Comparison of ENCODE assay signal across 9 cellular contexts in the genomic region with DNA sequence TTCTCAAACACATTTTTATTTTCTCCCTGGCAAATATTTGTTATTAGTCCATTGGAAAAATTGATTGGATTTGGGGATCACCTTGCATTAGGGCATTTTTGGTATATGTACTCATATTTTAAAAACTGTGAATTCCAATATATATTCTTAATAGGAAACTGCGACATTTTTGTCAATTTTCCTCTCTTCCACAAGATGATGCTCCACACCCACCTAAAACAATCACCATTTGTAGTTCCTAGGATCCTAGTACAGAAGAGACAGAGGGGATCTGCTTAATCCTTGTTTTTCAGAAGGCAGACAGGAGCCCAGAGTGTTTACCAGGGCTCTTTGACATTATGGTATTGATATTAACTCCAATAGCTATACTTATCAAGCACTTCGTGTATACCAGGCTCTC. TPM values are rescaled to one million over a fixed set of nuclear protein-coding genes. Genes with fewer than 3 reads are reported as not detected.
DNase-seq lines count a peak whose midpoint lies in the region; ATAC-seq, FAIRE-seq and TF ChIP-seq lines count a peak whose summit lies in the region.
"Had no signal": no experiment of that assay in that cellular context is flagged by ENCODE, and none has a peak within 500 bp of the region (broad histone marks: within the 10 kb centered on the region; RNA-seq: fewer than 3 reads in every experiment).

No MANE protein-coding gene starts in this region.

- TF ChIP-seq CTCF in AG04450 (IDR thresholded peaks at IDR 0.05; ENCODE audit: low read depth, low read length), result peak; percentile 46
- TF ChIP-seq CTCF in HL-60 (IDR thresholded peaks at IDR 0.05; ENCODE audit: insufficient read depth, low read length), result peak; percentile 9
- peak; percentile 46 for TF ChIP-seq CTCF in RWPE2 (IDR thresholded peaks at IDR 0.05; ENCODE audit: poor library complexity, severe bottlenecking)

- no peaks in the 10 kb centered on the region for H3K4me1 ChIP-seq in RWPE2 (ENCODE audit: insufficient read depth, poor library complexity, severe bottlenecking)

- CTCF ChIA-PET in AG04450 (lab: Charles Lee), result interaction anchor here (0.7 to 1.9 kb wide), 8 partner anchors 10 to 479 kb away, joined by 3 to 7 read pairs (median 3); partner anchors contain the start of gene SPPL3

- peaks cover 4% of the 10 kb centered on the region for H3K27me3 ChIP-seq in AG04450 (ENCODE audit: control insufficient read depth, insufficient read depth, low read length)
- H3K27me3 ChIP-seq in HL-60 (ENCODE audit: insufficient read depth, poor library complexity, severe bottlenecking), result no peaks in the 10 kb centered on the region
- H3K27me3 ChIP-seq in RWPE2 (ENCODE audit: insufficient read depth, poor library complexity, severe bottlenecking), result no peaks in the 10 kb centered on the region

- peak; percentile 6 for FAIRE-seq in frontal cortex (lab: Jason Lieb, UNC)
- FAIRE-seq: islet of Langerhans had no signal

- POLR2A ChIA-PET in AG04450 (lab: Yijun Ruan, JAX), result no interaction called here

- H3K4me3 ChIP-seq in AG04450 (ENCODE audit: low read depth, low read length), result no peak overlapping the region
- no peak overlapping the region for H3K4me3 ChIP-seq in HL-60 (replicated peaks; ENCODE audit: insufficient read depth, low read length)
- H3K4me3 ChIP-seq in RWPE2 (ENCODE audit: severe bottlenecking), result no peak overlapping the region

- H3K9me3 ChIP-seq in AG04450 (ENCODE audit: control insufficient read depth, insufficient read depth, low read length) (no peaks in the 10 kb centered on the region), RWPE2 (ENCODE audit: severe bottlenecking) (no peaks in the 10 kb centered on the region)

- H3K36me3 ChIP-seq in RWPE2 (ENCODE audit: low read depth), result no peaks in the 10 kb centered on the region

- no peak overlapping the region for H3K27ac ChIP-seq in AG04450 (ENCODE audit: low read depth, low read length)
- no peak overlapping the region for H3K27ac ChIP-seq in HL-60 (replicated peaks)
- H3K27ac ChIP-seq in RWPE2 (ENCODE audit: poor library complexity, severe bottlenecking), result no peak overlapping the region

- no peak for ATAC-seq in RWPE2 (ENCODE audit: low read depth)

- no peak for DNase-seq in AG04450 (ENCODE audit: low read depth, low spot score)
- no peak for DNase-seq in HL-60 (ENCODE audit: low read depth in 1 of 2, low spot score in 1 of 2)
- no peak for DNase-seq in RWPE2 (ENCODE audit: low spot score)
- DNase-seq in frontal cortex (ENCODE audit: low spot score in 2 of 2), result peak in 1 of 2 donors; percentile 28
- no peak for DNase-seq in SKM-1 treated with dmso at 0.1 percent for 144 hours (lab: John Stamatoyannopoulos, UW; ENCODE audit: unreplicated experiment)
- DNase-seq in anterior cingulate cortex (lab: John Stamatoyannopoulos, UW), result no peak
- DNase-seq in NCI-H446 treated with DMSO at 0.1 percent for 48 hours (lab: John Stamatoyannopoulos, UW), result no peak
- no peak for DNase-seq in NCI-H2107 (lab: John Stamatoyannopoulos, UW)

RNA-seq across cellular contexts. Expression of gene OASL, which starts 22.8 kb away (rescaled TPM):
- 0.05 TPM in 2 replicates for polyA plus RNA-seq in AG04450 (2011; rRNA removed)
- polyA minus RNA-seq in AG04450 (2011; rRNA and poly(A)+ RNA removed), result 0.14 TPM in 1 of 2 replicates, not detected in the other
- total RNA-seq in frontal cortex, result not detected

RNA-seq across cellular contexts. Expression of gene C12orf43, which starts 45.5 kb away (rescaled TPM):
- polyA plus RNA-seq in AG04450 (2011; rRNA removed), result 13.6 and 13.8 TPM in 2 replicates
- 7.1 and 7.6 TPM in 2 replicates for polyA minus RNA-seq in AG04450 (2011; rRNA and poly(A)+ RNA removed)
- 12.2 TPM for total RNA-seq in frontal cortex
